ENCODE assay signal across 25 cellular contexts in the genomic region with DNA sequence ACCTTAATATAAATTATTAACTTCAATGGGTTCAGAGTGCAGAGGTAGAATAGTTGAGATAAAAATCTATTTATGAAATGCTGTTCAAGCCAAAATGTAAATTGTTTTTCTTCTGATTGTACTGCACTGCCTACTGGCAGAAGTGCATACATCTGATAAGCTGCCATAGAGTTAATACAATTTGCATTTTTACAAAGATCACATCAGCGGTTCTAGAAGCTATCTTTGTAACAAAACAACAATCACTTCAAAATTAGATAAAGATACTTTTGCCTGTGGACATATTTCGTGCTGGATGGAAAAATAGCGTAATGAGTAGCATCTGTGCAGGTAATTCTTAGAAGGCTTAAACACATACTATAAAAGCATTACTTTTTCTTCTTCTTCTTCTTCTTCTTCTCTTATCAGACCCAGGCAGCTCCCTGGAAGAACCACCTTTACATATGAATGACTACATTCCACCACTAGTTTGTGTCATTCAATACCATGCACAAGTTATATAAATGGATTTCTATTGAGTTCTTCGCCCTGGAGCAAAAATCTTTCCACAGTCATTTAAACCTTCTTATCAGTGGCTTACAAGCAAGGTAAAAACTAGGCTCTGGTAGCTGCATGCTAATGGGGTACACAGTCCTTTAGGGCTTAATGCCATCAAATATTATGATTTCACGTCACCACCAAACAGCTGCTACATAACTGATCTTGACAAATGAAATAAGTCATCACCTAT.
"Had no signal": no experiment of that assay in that cellular context is flagged by ENCODE, and none has a peak within 500 bp of the region (broad histone marks: within the 10 kb centered on the region; RNA-seq: fewer than 3 reads in every experiment).

No MANE protein-coding gene starts in this region.

- H3K9me3 Mint-ChIP-seq: activated naive CD4-positive, alpha-beta T cell treated with anti-CD3 and anti-CD28 coated beads for 36 hours; activated T-cell treated with anti-CD3 and anti-CD28 coated beads, Interleukin-2, amount 50 U/mL, for 4 hours; dendritic cell treated with granulocyte-macrophage colony-stimulating factor and Interleukin-4, amounts not matched to agents 40 ng/mL and 50 ng/mL, for 4 days; natural killer cell; stimulated activated effector memory CD8-positive, alpha-beta T cell treated with anti-CD3 and anti-CD28 coated beads, Interleukin-12 subunit alpha, Interleukin-12 subunit beta, amount 100 ng/mL, for 72 hours; stimulated activated naive CD8-positive, alpha-beta T cell treated with anti-CD3 and anti-CD28 coated beads, Interleukin-15, amount 100 ng/mL, for 72 hours; T-helper 1 cell treated with Interleukin-12 subunit alpha and Interleukin-12 subunit beta and Interleukin-4 antibody, amounts not matched to agents 30 μg/mL and 1 μg/mL, for 36 hours had no signal

- H3K27ac Mint-ChIP-seq: activated naive CD4-positive, alpha-beta T cell treated with anti-CD3 and anti-CD28 coated beads for 36 hours; dendritic cell treated with granulocyte-macrophage colony-stimulating factor and Interleukin-4, amounts not matched to agents 40 ng/mL and 50 ng/mL, for 4 days; T-helper 1 cell treated with Interleukin-12 subunit alpha and Interleukin-12 subunit beta and Interleukin-4 antibody, amounts not matched to agents 30 μg/mL and 1 μg/mL, for 36 hours had no signal

- H3K4me3 Mint-ChIP-seq: activated naive CD4-positive, alpha-beta T cell treated with anti-CD3 and anti-CD28 coated beads for 36 hours; activated T-cell treated with anti-CD3 and anti-CD28 coated beads, Interleukin-2, amount 50 U/mL, for 4 hours; dendritic cell treated with granulocyte-macrophage colony-stimulating factor and Interleukin-4, amounts not matched to agents 40 ng/mL and 50 ng/mL, for 4 days; natural killer cell; stimulated activated effector memory CD8-positive, alpha-beta T cell treated with anti-CD3 and anti-CD28 coated beads, Interleukin-12 subunit alpha, Interleukin-12 subunit beta, amount 100 ng/mL, for 72 hours; stimulated activated naive CD8-positive, alpha-beta T cell treated with anti-CD3 and anti-CD28 coated beads, Interleukin-15, amount 100 ng/mL, for 72 hours; T-helper 1 cell treated with Interleukin-12 subunit alpha and Interleukin-12 subunit beta and Interleukin-4 antibody, amounts not matched to agents 30 μg/mL and 1 μg/mL, for 36 hours had no signal

- H3K27me3 Mint-ChIP-seq: dendritic cell treated with granulocyte-macrophage colony-stimulating factor and Interleukin-4, amounts not matched to agents 40 ng/mL and 50 ng/mL, for 4 days; stimulated activated naive CD8-positive, alpha-beta T cell treated with anti-CD3 and anti-CD28 coated beads, Interleukin-15, amount 100 ng/mL, for 72 hours had no signal

- DNase-seq: activated CD4-positive, alpha-beta T cell treated with anti-CD3 and anti-CD28 coated beads, Interleukin-2, amount 50 U/mL, for 1 hour; activated CD8-positive, alpha-beta memory T cell treated with anti-CD3 and anti-CD28 coated beads for 24 hours; activated CD8-positive, alpha-beta memory T cell treated with anti-CD3 and anti-CD28 coated beads, Interleukin-2, amount 50 U/mL, for 48 hours; activated effector memory CD4-positive, alpha-beta T cell treated with Interleukin-2 at 50 U/mL for 16 hours; activated naive CD4-positive, alpha-beta T cell treated with anti-CD3 and anti-CD28 coated beads for 36 hours; activated T-cell treated with anti-CD3 and anti-CD28 coated beads, Interleukin-2, amount 50 U/mL, for 4 hours; adrenal gland; brain microvascular endothelial cell; caudate nucleus; effector CD4-positive, alpha-beta T cell; heart right ventricle; kidney; lower lobe of right lung; natural killer cell; small intestine; stimulated activated CD4-positive, alpha-beta T cell treated with anti-CD3 and anti-CD28 coated beads, Interleukin-2, amount 100 ng/mL, for 24 hours; stimulated activated naive CD8-positive, alpha-beta T cell treated with anti-CD3 and anti-CD28 coated beads, Interleukin-15, amount 100 ng/mL, for 72 hours; tibial artery had no signal

- ATAC-seq: activated CD4-positive, CD25-positive, alpha-beta regulatory T cell treated with anti-CD3 and anti-CD28 coated beads, Interleukin-2, amount 50 U/mL, for 24 hours; activated T-cell treated with anti-CD3 and anti-CD28 coated beads, Interleukin-2, amount 50 U/mL, for 4 hours; heart right ventricle; left lobe of liver; lower lobe of right lung; natural killer cell; sciatic nerve; stimulated activated effector memory CD8-positive, alpha-beta T cell treated with anti-CD3 and anti-CD28 coated beads, Interleukin-12 subunit alpha, Interleukin-12 subunit beta, amount 100 ng/mL, for 72 hours; stimulated activated naive CD8-positive, alpha-beta T cell treated with anti-CD3 and anti-CD28 coated beads, Interleukin-15, amount 100 ng/mL, for 72 hours had no signal

- H3K4me3 ChIP-seq: adrenal gland, ascending aorta, heart right ventricle, lower lobe of right lung, tibial artery had no signal

- H3K27me3 ChIP-seq: adrenal gland, ascending aorta, brain microvascular endothelial cell, heart right ventricle, tibial artery had no signal
